In the genomic region with DNA sequence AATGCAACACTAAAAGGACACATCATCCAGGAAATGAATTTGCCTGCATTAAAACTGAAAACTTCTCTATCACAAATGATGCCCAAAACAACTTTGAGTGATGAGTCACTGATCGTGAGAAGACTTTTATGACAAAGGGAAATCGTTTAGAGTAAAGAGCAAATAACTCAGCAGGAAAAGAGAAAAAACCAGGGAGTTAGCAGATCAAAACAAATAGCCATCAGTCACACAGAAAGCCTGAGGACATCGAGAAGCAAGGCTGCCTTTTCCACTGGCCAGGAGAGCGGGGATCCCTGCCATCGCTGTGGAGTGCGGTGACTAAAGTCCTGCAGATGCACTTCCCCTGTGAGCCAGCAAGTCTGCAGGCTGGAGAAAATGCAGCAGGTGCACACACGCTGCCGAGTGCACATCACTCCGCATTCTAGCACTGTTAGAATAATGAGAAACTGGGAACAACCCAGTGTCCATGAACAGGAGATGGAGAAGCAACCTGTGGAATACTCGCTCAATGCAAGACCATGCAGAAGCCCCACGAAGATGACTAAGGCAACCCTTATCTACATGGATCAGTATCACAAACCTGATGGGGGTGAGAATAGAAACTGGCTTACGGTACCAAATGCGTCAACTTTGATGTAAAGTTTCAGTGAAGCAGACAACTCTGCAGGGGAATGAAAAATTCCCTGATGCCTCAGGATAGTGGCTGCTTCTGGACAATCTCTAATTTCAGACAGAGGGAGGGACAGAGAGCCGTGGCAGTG, we compare ENCODE assay signal across 1 cellular context.
TF ChIP-seq lines count a peak whose summit lies in the region.

No MANE protein-coding gene starts in this region.

TF ChIP-seq in WTC11, 78 proteins besides CTCF, POLR2A, EP300 and RAD21 (continued from another document):
- TF ChIP-seq, protein P1, sequence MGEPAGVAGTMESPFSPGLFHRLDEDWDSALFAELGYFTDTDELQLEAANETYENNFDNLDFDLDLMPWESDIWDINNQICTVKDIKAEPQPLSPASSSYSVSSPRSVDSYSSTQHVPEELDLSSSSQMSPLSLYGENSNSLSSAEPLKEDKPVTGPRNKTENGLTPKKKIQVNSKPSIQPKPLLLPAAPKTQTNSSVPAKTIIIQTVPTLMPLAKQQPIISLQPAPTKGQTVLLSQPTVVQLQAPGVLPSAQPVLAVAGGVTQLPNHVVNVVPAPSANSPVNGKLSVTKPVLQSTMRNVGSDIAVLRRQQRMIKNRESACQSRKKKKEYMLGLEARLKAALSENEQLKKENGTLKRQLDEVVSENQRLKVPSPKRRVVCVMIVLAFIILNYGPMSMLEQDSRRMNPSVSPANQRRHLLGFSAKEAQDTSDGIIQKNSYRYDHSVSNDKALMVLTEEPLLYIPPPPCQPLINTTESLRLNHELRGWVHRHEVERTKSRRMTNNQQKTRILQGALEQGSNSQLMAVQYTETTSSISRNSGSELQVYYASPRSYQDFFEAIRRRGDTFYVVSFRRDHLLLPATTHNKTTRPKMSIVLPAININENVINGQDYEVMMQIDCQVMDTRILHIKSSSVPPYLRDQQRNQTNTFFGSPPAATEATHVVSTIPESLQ (CRISPR knock-in tag; IDR thresholded peaks at IDR 0.05), result no peak
